In the genomic region with DNA sequence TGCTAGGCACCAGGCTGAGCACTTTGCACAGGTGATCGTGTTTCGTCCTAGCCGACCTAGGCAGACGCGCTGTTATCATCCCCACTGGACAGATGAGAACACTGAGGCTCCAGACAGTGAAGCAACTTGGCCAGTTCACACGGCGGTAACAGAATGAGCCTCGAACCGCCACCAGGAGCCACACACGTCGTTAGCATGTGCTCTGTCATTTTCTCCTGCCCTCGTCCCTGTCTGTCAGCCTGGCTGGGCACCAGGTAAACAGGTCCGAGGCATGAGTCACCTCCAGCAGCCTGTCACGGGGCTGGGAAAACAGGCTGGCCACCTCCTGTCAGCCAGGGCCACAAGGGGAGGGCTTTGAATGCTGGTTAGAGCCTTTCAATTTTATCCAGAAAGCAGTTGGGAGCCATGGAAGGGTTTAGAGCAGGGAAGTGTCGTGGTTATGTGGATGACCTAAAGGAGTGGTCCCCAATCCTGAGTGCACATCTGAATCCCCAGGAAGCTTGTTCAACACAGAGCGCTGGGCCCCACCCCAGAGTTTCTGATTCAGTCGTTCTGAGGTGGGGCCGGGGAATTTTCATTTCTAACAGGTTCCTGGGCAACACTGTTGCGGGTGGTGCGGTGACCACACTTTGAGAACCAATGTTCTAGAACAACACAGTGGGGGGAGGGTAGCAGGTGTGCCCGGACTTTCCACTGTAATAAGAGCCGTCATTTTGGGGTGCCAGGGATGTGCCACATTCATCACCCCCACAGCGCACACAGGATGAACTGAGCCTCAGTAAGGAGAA, we compare ENCODE assay signal across 11 cellular contexts. TPM values are rescaled to one million over a fixed set of nuclear protein-coding genes. Genes with fewer than 3 reads are reported as not detected.
DNase-seq lines count a peak whose midpoint lies in the region; ATAC-seq and TF ChIP-seq lines count a peak whose summit lies in the region.
"Had no signal": no experiment of that assay in that cellular context is flagged by ENCODE, and none has a peak within 500 bp of the region (broad histone marks: within the 10 kb centered on the region; RNA-seq: fewer than 3 reads in every experiment).

No MANE protein-coding gene starts in this region.

- H3K4me2 ChIP-seq in PC-3 (ENCODE audit: low read length): 0 out of 2 replicates have a peak overlapping the region, but pooled peaks have one; percentile 19
- H3K4me2 ChIP-seq in trophoblast cell (ENCODE audit: low read length): no peak overlapping the region

- BruUV-seq in PC-3 (replicated peaks; lab: Mats Ljungman, UMichigan): no TSS peak

- H4K12ac ChIP-seq in trophoblast cell (ENCODE audit: low read depth, low read length): no peak overlapping the region

- peak overlapping the region; percentile 69 for H2BK120ac ChIP-seq in trophoblast cell (ENCODE audit: insufficient read depth, low read length, poor library complexity)

- WGBS in esophagus squamous epithelium, 2 donors: 46 to 85% methylated on average over 9 to 16 of the region's 23 CpGs
- WGBS in trophoblast cell (ENCODE audit: extremely low coverage, insufficient coverage, insufficient read length): no CpG with 5 or more reads among the region's 23 CpGs

- no peak overlapping the region for H3K4me3 Mint-ChIP-seq in CD4-positive, alpha-beta memory T cell
- no peak overlapping the region for H3K4me3 Mint-ChIP-seq in activated T-cell treated with anti-CD3 and anti-CD28 coated beads, Interleukin-2, amount 50 U/mL, for 24 hours
- H3K4me3 Mint-ChIP-seq: activated naive CD4-positive, alpha-beta T cell treated with anti-CD3 and anti-CD28 coated beads, Interleukin-2, amount 50 U/mL, for 24 hours had no signal

- no peak overlapping the region for H3K9ac ChIP-seq in PC-3 (ENCODE audit: low read length)
- H3K9ac ChIP-seq in trophoblast cell (ENCODE audit: low read length): no peak overlapping the region

- no peak overlapping the region for H3K23ac ChIP-seq in trophoblast cell (ENCODE audit: low read length)

- H3K14ac ChIP-seq in trophoblast cell (ENCODE audit: low read length): peak overlapping the region; percentile 55

- H3K79me2 ChIP-seq in PC-3 (ENCODE audit: low read length) (no peaks in the 10 kb centered on the region), trophoblast cell (ENCODE audit: control insufficient read depth, insufficient read depth, low read length, poor library complexity) (peaks cover 2% of the 10 kb centered on the region)

- H3K27ac Mint-ChIP-seq in CD4-positive, alpha-beta memory T cell: peak overlapping the region in 4 of 7 donors; percentile 15 to 85 (median 53)
- no peak overlapping the region for H3K27ac Mint-ChIP-seq in activated T-cell treated with anti-CD3 and anti-CD28 coated beads, Interleukin-2, amount 50 U/mL, for 24 hours

- no peak overlapping the region for H3K4me3 ChIP-seq in CD4-positive, alpha-beta memory T cell (ENCODE audit: low read length in 2 of 2)
- H3K4me3 ChIP-seq in PC-3 (ENCODE audit: low read length): no peak overlapping the region
- no peak overlapping the region for H3K4me3 ChIP-seq in esophagus squamous epithelium
- H3K4me3 ChIP-seq in trophoblast cell (ENCODE audit: low read depth, low read length): no peak overlapping the region

- peak overlapping the region; percentile 41 for H2BK12ac ChIP-seq in trophoblast cell (ENCODE audit: low read length)

- no peaks in the 10 kb centered on the region for H4K20me1 ChIP-seq in PC-3 (ENCODE audit: low read length)

- H3K27me3 ChIP-seq in CD4-positive, alpha-beta memory T cell (ENCODE audit: insufficient read depth, low read length): no peaks in the 10 kb centered on the region
- H3K27me3 ChIP-seq in PC-3 (ENCODE audit: low read length) (no peaks in the 10 kb centered on the region), esophagus squamous epithelium (no peaks in the 10 kb centered on the region), trophoblast cell (ENCODE audit: insufficient read depth, low read length) (no peaks in the 10 kb centered on the region)

- ATAC-seq in PC-3 (peak; percentile 98), GM19395 (IDR thresholded peaks at IDR 0.05; ENCODE audit: unreplicated experiment) (no peak), HG02571 (IDR thresholded peaks at IDR 0.05; ENCODE audit: unreplicated experiment) (no peak)

- POLR2A ChIA-PET in CD4-positive, alpha-beta memory T cell (lab: Charles Lee; ENCODE audit: partially characterized antibody): interaction anchor here (0.6 to 1.4 kb wide), 2 partner anchors 17 to 38 kb away, joined by 3 to 4 read pairs; no protein-coding TSS in a partner anchor
- POLR2A ChIA-PET in PC-3 (lab: Charles Lee; ENCODE audit: unreplicated experiment): no interaction called here

- no peak for TF ChIP-seq POLR2A in esophagus squamous epithelium (IDR thresholded peaks at IDR 0.05)

- intact Hi-C loops in CD4-positive, alpha-beta memory T cell (cut with micrococcal nuclease): no loop called here
- intact Hi-C loops in PC-3 (cut with micrococcal nuclease) (no loop called here), esophagus squamous epithelium (cut with DNase I) (no loop called here)

- no peaks in the 10 kb centered on the region for H3K36me3 Mint-ChIP-seq in CD4-positive, alpha-beta memory T cell
- H3K36me3 Mint-ChIP-seq in activated T-cell treated with anti-CD3 and anti-CD28 coated beads, Interleukin-2, amount 50 U/mL, for 24 hours (ENCODE audit: low read depth): no peaks in the 10 kb centered on the region
- H3K36me3 Mint-ChIP-seq: activated naive CD4-positive, alpha-beta T cell treated with anti-CD3 and anti-CD28 coated beads, Interleukin-2, amount 50 U/mL, for 24 hours had no signal

- no peaks in the 10 kb centered on the region for H3K9me2 ChIP-seq in PC-3 (replicated peaks; ENCODE audit: low read length)

- no peaks in the 10 kb centered on the region for H3K36me3 ChIP-seq in CD4-positive, alpha-beta memory T cell (ENCODE audit: insufficient read depth, low read length)
- H3K36me3 ChIP-seq in PC-3 (ENCODE audit: low read depth, low read length) (no peaks in the 10 kb centered on the region), esophagus squamous epithelium (no peaks in the 10 kb centered on the region), trophoblast cell (ENCODE audit: control insufficient read depth in 1 of 2, insufficient read depth in 2 of 2, low read length in 2 of 2) (no peaks in the 10 kb centered on the region)

- H4K91ac ChIP-seq in trophoblast cell (ENCODE audit: low read depth, low read length): peak overlapping the region; percentile 44

- peaks cover 0 to 1% (median 0%) of the 10 kb centered on the region in 4 donors for H3K4me1 Mint-ChIP-seq in CD4-positive, alpha-beta memory T cell
- no peaks in the 10 kb centered on the region for H3K4me1 Mint-ChIP-seq in activated T-cell treated with anti-CD3 and anti-CD28 coated beads, Interleukin-2, amount 50 U/mL, for 24 hours (ENCODE audit: low read depth)
- H3K4me1 Mint-ChIP-seq: activated naive CD4-positive, alpha-beta T cell treated with anti-CD3 and anti-CD28 coated beads, Interleukin-2, amount 50 U/mL, for 24 hours had no signal

- no peak for TF ChIP-seq CTCF in PC-3 (conservative IDR thresholded peaks at IDR 0.05; ENCODE audit: low read depth, low read length)
- peak in 1 of 6 experiments; percentile 34 for TF ChIP-seq CTCF in esophagus squamous epithelium (IDR thresholded peaks at IDR 0.05)

- peak overlapping the region; percentile 81 for H2AK5ac ChIP-seq in trophoblast cell (ENCODE audit: low read length)

- H3K79me1 ChIP-seq in trophoblast cell (ENCODE audit: low read length): peaks cover 14% of the 10 kb centered on the region

- DNase-seq in CD4-positive, alpha-beta memory T cell: no peak
- peak; percentile 88 for DNase-seq in PC-3
- DNase-seq in esophagus squamous epithelium (lab: John Stamatoyannopoulos, UW): no peak
- DNase-seq in trophoblast cell: peak; percentile 93
- no peak for DNase-seq in activated T-cell treated with anti-CD3 and anti-CD28 coated beads, Interleukin-2, amount 50 U/mL, for 24 hours
- no peak for DNase-seq in NCI-H774 (lab: John Stamatoyannopoulos, UW)
- DNase-seq: C1 segment of cervical spinal cord, NCI-H526 treated with DMSO at 0.1 percent for 48 hours had no signal

- H3K27me3 Mint-ChIP-seq in CD4-positive, alpha-beta memory T cell: no peaks in the 10 kb centered on the region
- no peaks in the 10 kb centered on the region for H3K27me3 Mint-ChIP-seq in activated T-cell treated with anti-CD3 and anti-CD28 coated beads, Interleukin-2, amount 50 U/mL, for 24 hours

- no peaks in the 10 kb centered on the region for H3F3A ChIP-seq in PC-3 (ENCODE audit: low read length, unreplicated experiment)

- no peak overlapping the region for H3K18ac ChIP-seq in trophoblast cell (ENCODE audit: low read length)

- no peak overlapping the region for H4K8ac ChIP-seq in trophoblast cell (ENCODE audit: low read depth, low read length)

- H3K27ac ChIP-seq in CD4-positive, alpha-beta memory T cell (ENCODE audit: low read depth, low read length): no peak overlapping the region
- H3K27ac ChIP-seq in PC-3 (ENCODE audit: low read length) (no peak overlapping the region), esophagus squamous epithelium (peak overlapping the region; percentile 88 to 98 (median 95)), trophoblast cell (ENCODE audit: low read depth, low read length) (no peak overlapping the region)

- H3K9me3 ChIP-seq in CD4-positive, alpha-beta memory T cell (ENCODE audit: control insufficient read depth in 1 of 2, low read length in 2 of 2): no peaks in the 10 kb centered on the region
- H3K9me3 ChIP-seq in PC-3 (ENCODE audit: low read length) (no peaks in the 10 kb centered on the region), esophagus squamous epithelium (no peaks in the 10 kb centered on the region), trophoblast cell (ENCODE audit: insufficient read depth, low read depth, low read length) (peaks cover 2% of the 10 kb centered on the region)

- no peaks in the 10 kb centered on the region for H3K9me3 Mint-ChIP-seq in CD4-positive, alpha-beta memory T cell
- no peaks in the 10 kb centered on the region for H3K9me3 Mint-ChIP-seq in activated T-cell treated with anti-CD3 and anti-CD28 coated beads, Interleukin-2, amount 50 U/mL, for 24 hours
- H3K9me3 Mint-ChIP-seq: activated naive CD4-positive, alpha-beta T cell treated with anti-CD3 and anti-CD28 coated beads, Interleukin-2, amount 50 U/mL, for 24 hours had no signal

- H2BK5ac ChIP-seq in trophoblast cell (ENCODE audit: low read depth, low read length, poor library complexity): no peak overlapping the region

- H2AFZ ChIP-seq in PC-3 (ENCODE audit: low read length) (peak overlapping the region; percentile 19; the same call in 1 of the 2 replicates), trophoblast cell (ENCODE audit: insufficient read depth, low read length, poor library complexity) (no peak overlapping the region)

- CTCF ChIA-PET in CD4-positive, alpha-beta memory T cell (lab: Charles Lee; ENCODE audit: partially characterized antibody): interaction anchor here (2.0 kb wide), 1 partner anchor 17 kb away, joined by 8 read pairs; no protein-coding TSS in a partner anchor
- CTCF ChIA-PET in PC-3 (lab: Charles Lee): no interaction called here

- H3K4me1 ChIP-seq in CD4-positive, alpha-beta memory T cell (ENCODE audit: insufficient read depth, low read length): no peaks in the 10 kb centered on the region
- H3K4me1 ChIP-seq in PC-3 (ENCODE audit: insufficient read depth, low read length): peaks cover 9% of the 10 kb centered on the region
- peaks cover 36 to 62% (median 36%) of the 10 kb centered on the region in 3 donors for H3K4me1 ChIP-seq in esophagus squamous epithelium
- H3K4me1 ChIP-seq in trophoblast cell (ENCODE audit: control insufficient read depth in 1 of 2, insufficient read depth in 2 of 2, low read length in 2 of 2): peaks cover 15 to 24% of the 10 kb centered on the region in 2 experiments

- H3K4ac ChIP-seq in trophoblast cell (ENCODE audit: low read depth, low read length): no peak overlapping the region

RNA-seq across cellular contexts. Expression of gene DUSP1, which starts 39.5 kb away (rescaled TPM):
- 10 to 100 TPM; 18.0 to 18.8 TPM for total RNA-seq in CD4-positive, alpha-beta memory T cell
- 100 to 1,000 TPM; 297 to 879 TPM for polyA plus RNA-seq in CD4-positive, alpha-beta memory T cell
- 522 and 586 TPM in 2 replicates for total RNA-seq in PC-3 (2014; rRNA removed)
- total RNA-seq in esophagus squamous epithelium: 100 to 1,000 TPM; 222 to 415 (median 252) TPM
- 12.0 and 12.4 TPM in 2 replicates for polyA plus RNA-seq in trophoblast cell (2013)

Comparison
In these comparisons a context has a peak if more than half of its experiments do, and no peak if none do; other contexts are left out.
1. DNase-seq: peak in PC-3 (single experiment) and trophoblast cell (2 of 2); none in CD4-positive, alpha-beta memory T cell (0 of 5), esophagus squamous epithelium (single experiment), activated T-cell treated with anti-CD3 and anti-CD28 coated beads, Interleukin-2, amount 50 U/mL, for 24 hours (single experiment) and NCI-H774 (single experiment).
2. H3K27ac ChIP-seq: peak in esophagus squamous epithelium (4 of 4); none in CD4-positive, alpha-beta memory T cell (single experiment), PC-3 (single experiment) and trophoblast cell (single experiment).
3. RNA of gene DUSP1, which starts 39.5 kb away (total RNA-seq): 522 to 586 TPM in PC-3 and 222 to 415 TPM in esophagus squamous epithelium; 18.0 to 18.8 TPM in CD4-positive, alpha-beta memory T cell; every median in the first group is over 10 times any median in the second.